Comparison of ENCODE assay signal across 8 cellular contexts in genomic region chr6:31827286-31828079, GRCh38. TPM values are rescaled to one million over a fixed set of nuclear protein-coding genes. Genes with fewer than 3 reads are reported as not detected.
DNase-seq lines count a peak whose midpoint lies in the region; ATAC-seq and TF ChIP-seq lines count a peak whose summit lies in the region.

Gene HSPA1B (plus strand): TSS chr6:31827738. CDS start chr6:31827951, 213 bp downstream.

- peak within 1 kb of the TSS; percentile 97 for H2AK5ac ChIP-seq in mesenchymal stem cell (ENCODE audit: low read length, severe bottlenecking)

- peak within 1 kb of the TSS in 1 of 2 experiments; percentile 46 for H3K14ac ChIP-seq in mesenchymal stem cell (ENCODE audit: low read length in 2 of 2)

- peaks cover 12% of the 10 kb centered on the region for H3K36me3 Mint-ChIP-seq in activated CD8-positive, alpha-beta memory T cell treated with anti-CD3 and anti-CD28 coated beads, Interleukin-2, amount 10 ng/mL, durations not matched to agents 7 days and 5 days

- H2AFZ ChIP-seq in mesenchymal stem cell (ENCODE audit: low read depth, low read length) = no peak within 1 kb of the TSS

- peaks cover 4% of the 10 kb centered on the region for H3K79me1 ChIP-seq in mesenchymal stem cell (replicated peaks; ENCODE audit: low read length, poor library complexity, severe bottlenecking)

- H3K27me3 Mint-ChIP-seq in activated CD8-positive, alpha-beta memory T cell treated with anti-CD3 and anti-CD28 coated beads, Interleukin-2, amount 10 ng/mL, durations not matched to agents 7 days and 5 days = no peaks in the 10 kb centered on the region

- H2BK15ac ChIP-seq in mesenchymal stem cell (ENCODE audit: low read depth, poor library complexity, severe bottlenecking) = peak within 1 kb of the TSS; percentile 60

- ATAC-seq in activated CD8-positive, alpha-beta memory T cell treated with anti-CD3 and anti-CD28 coated beads, Interleukin-2, amount 10 ng/mL, durations not matched to agents 7 days and 5 days = peak; percentile 82

- DNase-seq in COLO668 (lab: John Stamatoyannopoulos, UW; ENCODE audit: unreplicated experiment) (peak; percentile 90), GM20000 (ENCODE audit: low spot score) (peak; percentile 89), HT-29 (ENCODE audit: low spot score) (peak; percentile 99), NOMO-1 treated with dmso at 0.1 percent for 144 hours (lab: John Stamatoyannopoulos, UW; ENCODE audit: unreplicated experiment) (peak; percentile 100), mesenchymal stem cell (peak; percentile 100)
- peak; percentile 99 for DNase-seq in activated CD8-positive, alpha-beta memory T cell treated with anti-CD3 and anti-CD28 coated beads, Interleukin-2, amount 10 ng/mL, durations not matched to agents 7 days and 5 days
- peak; percentile 83 for DNase-seq in stimulated activated CD8-positive, alpha-beta memory T cell treated with anti-CD3 and anti-CD28 coated beads, Interleukin-12 subunit alpha, Interleukin-12 subunit beta, amount 100 ng/mL, for 4 hours (ENCODE audit: low read depth)

- H4K8ac ChIP-seq in mesenchymal stem cell (ENCODE audit: low read length) = peak within 1 kb of the TSS; percentile 91

- H3K4me1 Mint-ChIP-seq in activated CD8-positive, alpha-beta memory T cell treated with anti-CD3 and anti-CD28 coated beads, Interleukin-2, amount 10 ng/mL, durations not matched to agents 7 days and 5 days = peaks cover 52% of the 10 kb centered on the region

- peak within 1 kb of the TSS; percentile 87 for H3K27ac ChIP-seq in mesenchymal stem cell (ENCODE audit: low read length, poor library complexity, severe bottlenecking)

- H3K9me3 ChIP-seq in endocrine pancreas (ENCODE audit: control insufficient read depth, low read length) = no peaks in the 10 kb centered on the region
- H3K9me3 ChIP-seq in mesenchymal stem cell (ENCODE audit: control insufficient read depth, low read length) = no peaks in the 10 kb centered on the region

- H4K91ac ChIP-seq in mesenchymal stem cell (ENCODE audit: low read length) = peak within 1 kb of the TSS; percentile 89

- peak within 1 kb of the TSS; percentile 97 for H3K27ac Mint-ChIP-seq in activated CD8-positive, alpha-beta memory T cell treated with anti-CD3 and anti-CD28 coated beads, Interleukin-2, amount 10 ng/mL, durations not matched to agents 7 days and 5 days

- H3K4me2 ChIP-seq in mesenchymal stem cell (ENCODE audit: low read length, poor library complexity, severe bottlenecking) = peak within 1 kb of the TSS; percentile 87

- peak within 1 kb of the TSS; percentile 85 for H3K4me3 Mint-ChIP-seq in activated CD8-positive, alpha-beta memory T cell treated with anti-CD3 and anti-CD28 coated beads, Interleukin-2, amount 10 ng/mL, durations not matched to agents 7 days and 5 days

- H3K4ac ChIP-seq in mesenchymal stem cell (ENCODE audit: low read depth in 1 of 2, low read length in 2 of 2) = peak within 1 kb of the TSS; percentile 32 to 87

- H3K9ac ChIP-seq in endocrine pancreas (ENCODE audit: control insufficient read depth, insufficient read depth, low read length) (peak within 1 kb of the TSS; percentile 11), mesenchymal stem cell (ENCODE audit: low read length) (peak within 1 kb of the TSS; percentile 94)

- H3K4me1 ChIP-seq in endocrine pancreas (ENCODE audit: control insufficient read depth, insufficient read depth, low read length) = no peaks in the 10 kb centered on the region
- H3K4me1 ChIP-seq in mesenchymal stem cell (ENCODE audit: control insufficient read depth, insufficient read depth, low read depth, low read length) = peaks cover 10% of the 10 kb centered on the region

- peak within 1 kb of the TSS; percentile 85 for H2BK120ac ChIP-seq in mesenchymal stem cell (ENCODE audit: low read depth, low read length)

- H3K9me3 Mint-ChIP-seq in activated CD8-positive, alpha-beta memory T cell treated with anti-CD3 and anti-CD28 coated beads, Interleukin-2, amount 10 ng/mL, durations not matched to agents 7 days and 5 days (ENCODE audit: low read depth) = no peaks in the 10 kb centered on the region

- H3K36me3 ChIP-seq in endocrine pancreas (ENCODE audit: control insufficient read depth, insufficient read depth, low read length) = no peaks in the 10 kb centered on the region
- no peaks in the 10 kb centered on the region for H3K36me3 ChIP-seq in mesenchymal stem cell (ENCODE audit: control insufficient read depth in 1 of 2, insufficient read depth in 2 of 2, low read depth in 1 of 2, low read length in 2 of 2)

- H2BK12ac ChIP-seq in mesenchymal stem cell (ENCODE audit: low read length in 2 of 2) = peak within 1 kb of the TSS; percentile 80 to 89

- H3K18ac ChIP-seq in mesenchymal stem cell (ENCODE audit: low read depth in 1 of 2, low read length in 2 of 2) = peak within 1 kb of the TSS; percentile 72 to 85

- CTCF ChIA-PET in activated CD8-positive, alpha-beta memory T cell treated with anti-CD3 and anti-CD28 coated beads, Interleukin-2, amount 10 ng/mL, durations not matched to agents 7 days and 5 days (lab: Charles Lee) = interaction anchor here (0.6 to 2.2 kb wide), 18 partner anchors 9 to 245 kb away, joined by 3 to 12 read pairs (median 4); partner anchors contain the start of genes ABHD16A, HSPA1A, HSPA1L and LSM2

- TF ChIP-seq CTCF in GM20000 (IDR thresholded peaks at IDR 0.05; ENCODE audit: extremely low read depth, missing control alignments) = no peak

- peak within 1 kb of the TSS in 1 of 2 experiments; percentile 96 for H3K23ac ChIP-seq in mesenchymal stem cell (ENCODE audit: low read length in 2 of 2)

- WGBS in mesenchymal stem cell = under 1% methylated on average over 35 of the region's 56 CpGs

- H2BK5ac ChIP-seq in mesenchymal stem cell (ENCODE audit: low read depth, low read length, poor library complexity, severe bottlenecking) = no peak within 1 kb of the TSS

- H3K4me3 ChIP-seq in endocrine pancreas (ENCODE audit: control insufficient read depth, insufficient read depth, low read length) (peak within 1 kb of the TSS; percentile 44), mesenchymal stem cell (ENCODE audit: insufficient read depth in 1 of 2, low read depth in 1 of 2, low read length in 2 of 2) (peak within 1 kb of the TSS; percentile 69 to 89)

- H3K27me3 ChIP-seq in endocrine pancreas (ENCODE audit: control insufficient read depth, insufficient read depth, low read length) = no peaks in the 10 kb centered on the region
- H3K27me3 ChIP-seq in mesenchymal stem cell (ENCODE audit: control insufficient read depth in 1 of 2, insufficient read depth in 1 of 2, low read length in 2 of 2) = no peaks in the 10 kb centered on the region

RNA-seq across cellular contexts. Expression of gene HSPA1B, which starts in this region (rescaled TPM):
- 655 TPM in 2 replicates for total RNA-seq in HT-29 (2014; rRNA removed; shearing (Covaris generic))
- total RNA-seq in activated CD8-positive, alpha-beta memory T cell treated with anti-CD3 and anti-CD28 coated beads, Interleukin-2, amount 10 ng/mL, durations not matched to agents 7 days and 5 days = 10 to 100 TPM; 64.6 to 71.6 TPM
- polyA plus RNA-seq in mesenchymal stem cell (2013, experiment 1 of 2) = 29.0 TPM
- polyA plus RNA-seq in mesenchymal stem cell (2013, experiment 2 of 2) = 26.7 TPM

Comparison
In these comparisons a context has a peak if more than half of its experiments do, and no peak if none do; other contexts are left out.
1. Peak in every context shown above with its lines: DNase-seq, ATAC-seq, H3K4me3 ChIP-seq and H3K27ac ChIP-seq.